ENCODE assay signal across 1 cellular context in genomic region chr14:35594616-35595015, GRCh38.
TF ChIP-seq lines count a peak whose summit lies in the region.

No MANE protein-coding gene starts in this region.

TF ChIP-seq in WTC11, 78 proteins besides CTCF, POLR2A, EP300 and RAD21 (continued from another document):
- no peak for TF ChIP-seq HMGXB4 (CRISPR knock-in tag; IDR thresholded peaks at IDR 0.05)
- TF ChIP-seq ESRRA (CRISPR knock-in tag; IDR thresholded peaks at IDR 0.05; ENCODE audit: borderline replicate concordance): no peak
- TF ChIP-seq MLX (CRISPR knock-in tag; IDR thresholded peaks at IDR 0.05): no peak
- TF ChIP-seq IRF1 (CRISPR knock-in tag; IDR thresholded peaks at IDR 0.05): no peak
- TF ChIP-seq RELA (CRISPR knock-in tag; IDR thresholded peaks at IDR 0.05; ENCODE audit: borderline replicate concordance): no peak
- no peak for TF ChIP-seq CDX4 (CRISPR knock-in tag; IDR thresholded peaks at IDR 0.05; ENCODE audit: borderline replicate concordance)
